In the genomic region with DNA sequence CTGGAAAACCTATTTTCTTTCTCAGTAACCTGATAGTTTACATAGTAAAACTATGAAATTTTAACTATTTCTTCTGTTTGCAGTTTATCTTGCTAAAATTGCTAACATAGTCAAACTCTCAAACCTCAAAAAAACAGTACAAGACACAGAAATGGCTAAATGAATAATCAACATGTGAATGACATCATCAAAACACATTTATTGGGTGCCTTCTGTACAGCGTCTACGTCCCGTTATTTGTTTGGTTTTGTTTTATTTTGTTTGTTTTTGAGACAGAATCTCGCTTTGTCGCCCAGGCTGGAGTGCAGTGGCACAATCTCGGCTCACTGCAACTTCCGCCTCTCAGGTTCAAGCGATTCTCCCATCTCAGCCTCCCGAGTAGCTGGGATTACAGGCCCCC, we compare ENCODE assay signal across 24 cellular contexts.
"Had no signal": no experiment of that assay in that cellular context is flagged by ENCODE, and none has a peak within 500 bp of the region (broad histone marks: within the 10 kb centered on the region; RNA-seq: fewer than 3 reads in every experiment).

No MANE protein-coding gene starts in this region.

- H3K27ac Mint-ChIP-seq: activated CD4-positive, alpha-beta memory T cell treated with anti-CD3 and anti-CD28 coated beads for 36 hours; activated CD8-positive, alpha-beta memory T cell treated with anti-CD3 and anti-CD28 coated beads, Interleukin-2, amount 10 ng/mL, durations not matched to agents 7 days and 5 days; activated T-helper 1 cell treated with anti-CD3 and anti-CD28 coated beads, Interleukin-12 subunit alpha, Interleukin-12 subunit beta, Interleukin-2, Interleukin-4 antibody, amounts not matched to agents 30 ng/mL and 10 ng/mL and 1 ng/mL, durations not matched to agents 14 hours and 24 hours and 36 hours; T-helper 2 cell treated with Interferon-gamma antibody and Interleukin-4, amounts not matched to agents 5 μg/mL and 100 μg/mL, for 36 hours had no signal

- H3K27me3 Mint-ChIP-seq: activated CD4-positive, alpha-beta memory T cell treated with anti-CD3 and anti-CD28 coated beads for 36 hours; activated CD4-positive, alpha-beta T cell treated with anti-CD3 and anti-CD28 coated beads for 36 hours; activated CD4-positive, alpha-beta T cell treated with anti-CD3 and anti-CD28 coated beads, Interleukin-2, amount 10 ng/mL, durations not matched to agents 7 days and 5 days; activated CD8-positive, alpha-beta memory T cell treated with anti-CD3 and anti-CD28 coated beads, Interleukin-2, amount 10 ng/mL, durations not matched to agents 7 days and 5 days; activated naive CD4-positive, alpha-beta T cell treated with anti-CD3 and anti-CD28 coated beads, Interleukin-2, amount 50 U/mL, for 24 hours had no signal

- H3K9me3 Mint-ChIP-seq: activated CD4-positive, alpha-beta memory T cell treated with anti-CD3 and anti-CD28 coated beads for 36 hours; activated CD4-positive, alpha-beta T cell treated with anti-CD3 and anti-CD28 coated beads, Interleukin-2, amount 10 ng/mL, durations not matched to agents 7 days and 5 days; activated naive CD4-positive, alpha-beta T cell treated with anti-CD3 and anti-CD28 coated beads, Interleukin-2, amount 50 U/mL, for 24 hours; activated T-helper 1 cell treated with anti-CD3 and anti-CD28 coated beads, Interleukin-12 subunit alpha, Interleukin-12 subunit beta, Interleukin-2, Interleukin-4 antibody, amounts not matched to agents 30 ng/mL and 10 ng/mL and 1 ng/mL, durations not matched to agents 14 hours and 24 hours and 36 hours; T-helper 2 cell treated with Interferon-gamma antibody and Interleukin-4, amounts not matched to agents 5 μg/mL and 100 μg/mL, for 36 hours had no signal

- H3K4me3 Mint-ChIP-seq: activated CD4-positive, alpha-beta memory T cell treated with anti-CD3 and anti-CD28 coated beads for 36 hours; activated CD4-positive, alpha-beta T cell treated with anti-CD3 and anti-CD28 coated beads for 36 hours; activated CD4-positive, alpha-beta T cell treated with anti-CD3 and anti-CD28 coated beads, Interleukin-2, amount 10 ng/mL, durations not matched to agents 7 days and 5 days; activated CD8-positive, alpha-beta memory T cell treated with anti-CD3 and anti-CD28 coated beads, Interleukin-2, amount 10 ng/mL, durations not matched to agents 7 days and 5 days; activated naive CD4-positive, alpha-beta T cell treated with anti-CD3 and anti-CD28 coated beads, Interleukin-2, amount 50 U/mL, for 24 hours; activated T-helper 1 cell treated with anti-CD3 and anti-CD28 coated beads, Interleukin-12 subunit alpha, Interleukin-12 subunit beta, Interleukin-2, Interleukin-4 antibody, amounts not matched to agents 30 ng/mL and 10 ng/mL and 1 ng/mL, durations not matched to agents 14 hours and 24 hours and 36 hours; T-helper 2 cell treated with Interferon-gamma antibody and Interleukin-4, amounts not matched to agents 5 μg/mL and 100 μg/mL, for 36 hours had no signal

- DNase-seq: activated CD4-positive, alpha-beta memory T cell treated with anti-CD3 and anti-CD28 coated beads for 36 hours; activated CD4-positive, alpha-beta T cell treated with anti-CD3 and anti-CD28 coated beads for 36 hours; activated CD4-positive, alpha-beta T cell treated with anti-CD3 and anti-CD28 coated beads, Interleukin-2, amount 10 ng/mL, durations not matched to agents 7 days and 5 days; activated CD8-positive, alpha-beta memory T cell treated with anti-CD3 and anti-CD28 coated beads, Interleukin-2, amount 10 ng/mL, durations not matched to agents 7 days and 5 days; activated effector memory CD4-positive, alpha-beta T cell treated with Interleukin-2 at 50 U/mL for 16 hours; activated naive CD4-positive, alpha-beta T cell; activated T-cell treated with anti-CD3 and anti-CD28 coated beads, Interleukin-2, amount 50 U/mL, for 1 hour; amygdala; cerebellar nuclear complex; Karpas-422; KBM-7; MM.1S; MV-4-11; NCI-H1092; NCI-H1436 treated with DMSO at 0.1 percent for 48 hours; NCI-H1694 treated with DMSO at 0.1 percent for 48 hours; NCI-H2029; NCI-H345; NCI-H524 treated with DMSO at 0.1 percent for 48 hours; SHP77; SJCRH30 had no signal
